Comparison of ENCODE assay signal across 1 cellular context in the genomic region with DNA sequence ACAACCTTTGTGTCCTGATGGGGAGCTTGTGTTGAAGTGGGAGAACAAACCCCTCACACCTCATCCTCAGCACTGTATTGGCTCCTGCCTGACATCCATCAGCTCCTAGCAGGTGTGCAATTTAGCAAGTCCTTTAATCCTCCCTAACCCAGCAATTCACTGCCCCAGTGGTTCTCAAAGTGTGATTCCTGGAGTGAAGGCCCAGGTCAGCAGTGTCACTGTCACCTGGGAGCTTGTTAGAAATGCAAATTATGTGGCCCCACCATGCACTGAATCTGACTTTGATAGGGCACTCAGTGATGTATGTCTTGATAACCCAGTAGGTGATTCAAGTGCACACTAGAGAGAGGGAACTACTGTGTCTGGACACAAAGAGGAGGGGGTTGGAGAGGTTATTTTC.
TF ChIP-seq lines count a peak whose summit lies in the region.

No MANE protein-coding gene starts in this region.

TF ChIP-seq in H1, 55 proteins besides CTCF, POLR2A, EP300 and RAD21:
- TF ChIP-seq BACH1 (IDR thresholded peaks at IDR 0.05; ENCODE audit: low read length), result no peak
